In the genomic region with DNA sequence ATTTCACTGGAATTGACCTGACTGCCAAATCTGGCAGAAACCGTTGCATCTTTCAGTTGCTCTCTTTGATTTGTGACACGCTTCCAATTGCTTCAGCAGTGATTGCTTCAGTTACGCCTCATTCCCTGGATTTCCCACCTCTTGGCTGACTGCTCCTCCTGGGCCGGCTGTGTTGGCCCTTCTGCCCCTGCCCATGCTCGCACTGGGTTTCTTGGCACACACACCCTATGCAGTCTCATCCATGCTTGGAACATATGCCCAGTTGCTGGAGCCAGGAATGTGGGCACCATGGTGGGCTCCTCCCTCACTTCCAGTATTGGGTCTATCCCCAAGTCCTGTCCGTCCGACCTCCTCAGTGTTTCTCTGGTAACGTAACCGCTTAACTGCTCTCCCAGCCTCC, we compare ENCODE assay signal across 1 cellular context.
TF ChIP-seq lines count a peak whose summit lies in the region.

No MANE protein-coding gene starts in this region.

TF ChIP-seq in IMR-90, 13 proteins besides CTCF, POLR2A, EP300 and RAD21:
- TF ChIP-seq NFE2L2 (IDR thresholded peaks at IDR 0.05; ENCODE audit: low read depth, low read length) (no peak), CHD1 (IDR thresholded peaks at IDR 0.05; ENCODE audit: low read depth, low read length) (no peak), BHLHE40 (IDR thresholded peaks at IDR 0.05; ENCODE audit: low read depth, low read length) (no peak), MAFK (IDR thresholded peaks at IDR 0.05; ENCODE audit: low read depth, low read length) (no peak), SMC3 (IDR thresholded peaks at IDR 0.05; ENCODE audit: low read depth, low read length) (no peak), FOS (IDR thresholded peaks at IDR 0.05; ENCODE audit: low read depth, low read length) (no peak), RCOR1 (IDR thresholded peaks at IDR 0.05; ENCODE audit: insufficient replicate concordance, low read length) (no peak), CEBPB (IDR thresholded peaks at IDR 0.05; ENCODE audit: low read depth, low read length) (no peak), RFX5 (IDR thresholded peaks at IDR 0.05; ENCODE audit: low read depth, low read length) (no peak)
- TF ChIP-seq, protein P1, sequence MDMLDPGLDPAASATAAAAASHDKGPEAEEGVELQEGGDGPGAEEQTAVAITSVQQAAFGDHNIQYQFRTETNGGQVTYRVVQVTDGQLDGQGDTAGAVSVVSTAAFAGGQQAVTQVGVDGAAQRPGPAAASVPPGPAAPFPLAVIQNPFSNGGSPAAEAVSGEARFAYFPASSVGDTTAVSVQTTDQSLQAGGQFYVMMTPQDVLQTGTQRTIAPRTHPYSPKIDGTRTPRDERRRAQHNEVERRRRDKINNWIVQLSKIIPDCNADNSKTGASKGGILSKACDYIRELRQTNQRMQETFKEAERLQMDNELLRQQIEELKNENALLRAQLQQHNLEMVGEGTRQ (IDR thresholded peaks at IDR 0.05; ENCODE audit: low read depth, low read length) = no peak
- TF ChIP-seq, protein P2, sequence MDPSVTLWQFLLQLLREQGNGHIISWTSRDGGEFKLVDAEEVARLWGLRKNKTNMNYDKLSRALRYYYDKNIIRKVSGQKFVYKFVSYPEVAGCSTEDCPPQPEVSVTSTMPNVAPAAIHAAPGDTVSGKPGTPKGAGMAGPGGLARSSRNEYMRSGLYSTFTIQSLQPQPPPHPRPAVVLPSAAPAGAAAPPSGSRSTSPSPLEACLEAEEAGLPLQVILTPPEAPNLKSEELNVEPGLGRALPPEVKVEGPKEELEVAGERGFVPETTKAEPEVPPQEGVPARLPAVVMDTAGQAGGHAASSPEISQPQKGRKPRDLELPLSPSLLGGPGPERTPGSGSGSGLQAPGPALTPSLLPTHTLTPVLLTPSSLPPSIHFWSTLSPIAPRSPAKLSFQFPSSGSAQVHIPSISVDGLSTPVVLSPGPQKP (IDR thresholded peaks at IDR 0.05; ENCODE audit: borderline replicate concordance, low read depth, low read length) = no peak
